28 cellular contexts compared by ENCODE assay signal in the genomic region with DNA sequence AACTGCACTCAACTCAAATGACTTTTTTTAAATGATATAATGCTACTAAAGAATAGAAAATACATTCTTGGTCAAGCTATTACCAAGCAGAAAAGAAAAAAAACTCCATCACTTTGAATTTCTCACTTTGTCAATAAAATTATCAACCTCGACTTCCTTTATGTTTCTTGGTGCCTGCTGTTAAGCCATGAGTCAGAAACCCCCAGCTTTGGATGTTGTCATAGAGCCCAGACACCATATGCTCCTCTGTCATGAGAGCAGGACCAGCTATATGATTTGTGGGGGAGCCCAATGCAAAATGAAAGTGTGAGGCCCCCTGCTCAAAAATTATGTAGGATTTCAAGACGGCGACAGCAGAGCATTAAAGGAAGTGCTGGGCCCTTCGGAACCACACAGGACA.
DNase-seq lines count a peak whose midpoint lies in the region; ATAC-seq, FAIRE-seq and TF ChIP-seq lines count a peak whose summit lies in the region.
"Had no signal": no experiment of that assay in that cellular context is flagged by ENCODE, and none has a peak within 500 bp of the region (broad histone marks: within the 10 kb centered on the region; RNA-seq: fewer than 3 reads in every experiment).

No MANE protein-coding gene starts in this region.

- FAIRE-seq in HTR-8/SVneo (lab: Jason Lieb, UNC): no peak
- FAIRE-seq: GM12891, urothelium cell line had no signal

- no peak overlapping the region for H2AFZ ChIP-seq in fibroblast of lung (ENCODE audit: low read length)
- no peak overlapping the region for H2AFZ ChIP-seq in GM23248

- no peaks in the 10 kb centered on the region for H3K27me3 ChIP-seq in fibroblast of lung (ENCODE audit: control insufficient read depth, insufficient read depth, low read length)
- H3K27me3 ChIP-seq in GM23248 (replicated peaks; ENCODE audit: insufficient read depth): no peaks in the 10 kb centered on the region
- H3K27me3 ChIP-seq: Peyer's patch, sigmoid colon, suprapubic skin had no signal

- TF ChIP-seq CTCF in fibroblast of lung (conservative IDR thresholded peaks at IDR 0.05 in 1 of 2, IDR thresholded peaks at IDR 0.05 in 1 of 2; ENCODE audit: low read depth in 1 of 2, low read length in 2 of 2): no peak

- 69 to 78% methylated on average over 4 of the region's 4 CpGs for WGBS in GM23248 (ENCODE audit: low coverage in 1 of 2, low lambda C conversion rate in 2 of 2, missing lambda C conversion rate in 2 of 2), 2 experiments

- H4K20me1 ChIP-seq in fibroblast of lung (ENCODE audit: control insufficient read depth, extremely low read depth, insufficient read depth, low read length): no peaks in the 10 kb centered on the region
- H4K20me1 ChIP-seq in GM23248 (ENCODE audit: insufficient read depth): no peaks in the 10 kb centered on the region

- DNase-seq in NCI-H2227 (lab: John Stamatoyannopoulos, UW; ENCODE audit: unreplicated experiment) (peak; percentile 7), NCI-H2227 treated with DMSO at 0.1 percent for 48 hours (lab: John Stamatoyannopoulos, UW) (no peak), NCI-H69 (lab: John Stamatoyannopoulos, UW) (peak; percentile 80), fibroblast of lung (ENCODE audit: low read depth in 2 of 2) (peak; percentile 24 to 26), HTR-8/SVneo (ENCODE audit: insufficient read length, low spot score) (no peak), SK-N-DZ (ENCODE audit: low spot score) (no peak), GM23248 (no peak)
- DNase-seq: activated B cell treated with CpG ODN at 0.5 μM for 24 hours; activated CD4-positive, alpha-beta T cell treated with anti-CD3 and anti-CD28 coated beads, Interleukin-2, amount 50 U/mL, for 48 hours; Calu3; central memory CD4-positive, alpha-beta T cell; dermis blood vessel endothelial cell; islet precursor cell; KBM-7; left ventricle myocardium inferior; MM.1S; nucleus accumbens; Peyer's patch; psoas muscle; SHP77 treated with DMSO at 0.1 percent for 48 hours; sigmoid colon; stimulated activated naive B cell treated with anti-CD40 and anti-IgM and Interleukin-4, amounts not matched to agents 10 μg/mL and 1 μg/mL and 100 μg/mL, for 72 hours had no signal

- no peaks in the 10 kb centered on the region for H3K79me2 ChIP-seq in fibroblast of lung (ENCODE audit: control insufficient read depth, insufficient read depth, low read length)
- no peaks in the 10 kb centered on the region for H3K79me2 ChIP-seq in GM23248 (ENCODE audit: insufficient read depth)

- H3K9me2 ChIP-seq in GM23248 (ENCODE audit: insufficient read depth): no peaks in the 10 kb centered on the region

- in situ Hi-C loops in GM23248 (cut with MboI): no loop called here

- H3F3A ChIP-seq in GM23248 (ENCODE audit: insufficient read depth): no peaks in the 10 kb centered on the region

- H3K9ac ChIP-seq in fibroblast of lung (ENCODE audit: insufficient read depth, low read length) (no peak overlapping the region), GM23248 (no peak overlapping the region)

- no peaks in the 10 kb centered on the region for H3K4me1 ChIP-seq in fibroblast of lung (ENCODE audit: control insufficient read depth, extremely low read depth, insufficient read depth, low read length)
- H3K4me1 ChIP-seq in GM23248 (ENCODE audit: insufficient read depth): no peaks in the 10 kb centered on the region
- H3K4me1 ChIP-seq: left ventricle myocardium inferior, Peyer's patch, psoas muscle, sigmoid colon, suprapubic skin had no signal

- no peak overlapping the region for H3K4me2 ChIP-seq in fibroblast of lung (ENCODE audit: extremely low read depth, insufficient read depth, low read length)
- no peak overlapping the region for H3K4me2 ChIP-seq in GM23248 (ENCODE audit: unreplicated experiment)

- no peaks in the 10 kb centered on the region for H3K9me3 ChIP-seq in fibroblast of lung (ENCODE audit: control insufficient read depth, insufficient read depth, low read depth, low read length)
- no peaks in the 10 kb centered on the region for H3K9me3 ChIP-seq in GM23248 (ENCODE audit: low read depth)
- H3K9me3 ChIP-seq: left ventricle myocardium inferior, Peyer's patch, psoas muscle, sigmoid colon, suprapubic skin had no signal

- no peak for ATAC-seq in activated CD4-positive, CD25-positive, alpha-beta regulatory T cell treated with anti-CD3 and anti-CD28 coated beads, Interleukin-2, amount 50 U/mL, for 24 hours
- ATAC-seq: activated naive CD4-positive, alpha-beta T cell treated with anti-CD3 and anti-CD28 coated beads, Interleukin-2, amount 50 U/mL, for 72 hours; psoas muscle; stimulated activated naive B cell treated with anti-CD40 and anti-IgM and Interleukin-4, amounts not matched to agents 10 μg/mL and 1 μg/mL and 100 μg/mL, for 72 hours had no signal

- H3K27ac ChIP-seq in fibroblast of lung (ENCODE audit: insufficient read depth, low read length) (no peak overlapping the region), GM23248 (no peak overlapping the region)
- H3K27ac ChIP-seq: 22Rv1, left ventricle myocardium inferior, Peyer's patch, psoas muscle, sigmoid colon, suprapubic skin had no signal

- no peak overlapping the region for H3K4me3 ChIP-seq in fibroblast of lung (replicated peaks in 1 of 4; ENCODE audit: control extremely low read depth in 1 of 4, insufficient read depth in 1 of 4, low read depth in 3 of 4, low read length in 4 of 4)
- H3K4me3 ChIP-seq in GM23248: no peak overlapping the region
- H3K4me3 ChIP-seq: left ventricle myocardium inferior, Peyer's patch, psoas muscle, sigmoid colon, suprapubic skin had no signal

- no peaks in the 10 kb centered on the region for H3K36me3 ChIP-seq in fibroblast of lung (ENCODE audit: control insufficient read depth, insufficient read depth, low read length)
- H3K36me3 ChIP-seq in GM23248 (ENCODE audit: low read depth): no peaks in the 10 kb centered on the region
- H3K36me3 ChIP-seq: left ventricle myocardium inferior, Peyer's patch, suprapubic skin had no signal

Comparison
In these comparisons a context has a peak if more than half of its experiments do, and no peak if none do; other contexts are left out.
1. DNase-seq: peak in NCI-H2227 (single experiment), NCI-H69 (single experiment) and fibroblast of lung (2 of 2); none in NCI-H2227 treated with DMSO at 0.1 percent for 48 hours (single experiment), HTR-8/SVneo (single experiment), SK-N-DZ (single experiment) and GM23248 (single experiment).